In genomic region chr2:26246818-26247217, GRCh38 we compare ENCODE assay signal across 8 cellular contexts. TPM values are rescaled to one million over a fixed set of nuclear protein-coding genes. Genes with fewer than 3 reads are reported as not detected.
DNase-seq lines count a peak whose midpoint lies in the region; ATAC-seq and TF ChIP-seq lines count a peak whose summit lies in the region.

No MANE protein-coding gene starts in this region.

- peak overlapping the region; percentile 81 for H3K4me2 ChIP-seq in IMR-90 (ENCODE audit: low read depth, low read length)

- dilution Hi-C loops in IMR-90 (cut with HindIII; ENCODE audit: low sequenced_read_pairs, unreplicated experiment) = no loop called here

- H3K4me3 ChIP-seq in AG09309 (ENCODE audit: control insufficient read depth, low read depth, low read length) (no peak overlapping the region), IMR-90 (ENCODE audit: insufficient read depth, low read depth, low read length) (no peak overlapping the region), left ventricle myocardium inferior (peak overlapping the region; percentile 90)

- no peak for TF ChIP-seq POLR2A in IMR-90 (IDR thresholded peaks at IDR 0.05; ENCODE audit: low read depth, low read length)

- no peak overlapping the region for H2BK120ac ChIP-seq in IMR-90 (ENCODE audit: low read depth, low read length)

- no peak overlapping the region for H4K8ac ChIP-seq in IMR-90 (ENCODE audit: low read depth in 2 of 2, low read length in 2 of 2)

- ATAC-seq in IMR-90 (ENCODE audit: low read depth) (no peak), HG02973 (IDR thresholded peaks at IDR 0.05; ENCODE audit: unreplicated experiment) (no peak)

- intact Hi-C loops in IMR-90 (cut with micrococcal nuclease) = loop anchor here (10.0 kb wide), 1 partner anchor 328 kb away; no protein-coding TSS in a partner anchor
- intact Hi-C loops in left ventricle myocardium inferior (cut with micrococcal nuclease) = no loop called here

- H2BK5ac ChIP-seq in IMR-90 (ENCODE audit: low read depth, low read length, poor library complexity, severe bottlenecking) = no peak overlapping the region

- TF ChIP-seq CTCF in AG09309 (IDR thresholded peaks at IDR 0.05; ENCODE audit: control insufficient read depth, insufficient read depth, low read depth, low read length, missing control alignments) (no peak), IMR-90 (conservative IDR thresholded peaks at IDR 0.05; ENCODE audit: low read depth, low read length) (no peak), left ventricle myocardium inferior (IDR thresholded peaks at IDR 0.05; ENCODE audit: borderline replicate concordance) (no peak)

- H3K4me1 ChIP-seq in IMR-90 (ENCODE audit: control insufficient read depth, insufficient read depth, low read length) (peaks cover 2% of the 10 kb centered on the region; the same call in 1 of the 2 replicates), left ventricle myocardium inferior (peaks cover 90% of the 10 kb centered on the region)

- no peaks in the 10 kb centered on the region for H3K36me3 ChIP-seq in IMR-90 (ENCODE audit: control insufficient read depth, insufficient read depth, low read length)
- no peaks in the 10 kb centered on the region for H3K36me3 ChIP-seq in left ventricle myocardium inferior

- H4K91ac ChIP-seq in IMR-90 (ENCODE audit: insufficient read depth, low read depth, low read length) = no peak overlapping the region

- H3K27ac ChIP-seq in IMR-90 (ENCODE audit: insufficient read depth, low read length) (no peak overlapping the region), left ventricle myocardium inferior (replicated peaks) (peak overlapping the region; percentile 99)

- no peak overlapping the region for H3K4ac ChIP-seq in IMR-90 (ENCODE audit: low read depth, low read length)

- H4K20me1 ChIP-seq in IMR-90 (ENCODE audit: insufficient read depth, low read length) = peaks cover 13% of the 10 kb centered on the region

- in situ Hi-C loops in IMR-90 (cut with MboI; ENCODE audit: low sequenced_read_pairs) = no loop called here

- H3K56ac ChIP-seq in IMR-90 (ENCODE audit: extremely low read depth, insufficient read depth, low read length) = no peak overlapping the region

- peaks cover 7% of the 10 kb centered on the region for H3K9me1 ChIP-seq in IMR-90 (ENCODE audit: insufficient read depth, low read length)

- no peak overlapping the region for H2AFZ ChIP-seq in IMR-90 (replicated peaks; ENCODE audit: low read length, poor library complexity)

- no peaks in the 10 kb centered on the region for H3K9me3 ChIP-seq in IMR-90 (ENCODE audit: control insufficient read depth, insufficient read depth, low read length)
- no peaks in the 10 kb centered on the region for H3K9me3 ChIP-seq in left ventricle myocardium inferior (replicated peaks)

- H2BK15ac ChIP-seq in IMR-90 (ENCODE audit: low read depth, low read length) = no peak overlapping the region

- 67% methylated on average over 1 of the region's 9 CpGs; no CpG with 5 or more reads in 1 of the 2 experiments for WGBS in IMR-90 (ENCODE audit: extremely low coverage in 2 of 2, insufficient read length in 1 of 2), 2 experiments

- peak overlapping the region; percentile 35; the same call in 1 of the 2 replicates for H3K23ac ChIP-seq in IMR-90 (ENCODE audit: low read depth, low read length)

- TF ChIP-seq RAD21 in IMR-90 (IDR thresholded peaks at IDR 0.05; ENCODE audit: low read length) = no peak

- no peak overlapping the region for H2BK20ac ChIP-seq in IMR-90 (ENCODE audit: low read depth, low read length)

- CTCF ChIA-PET in IMR-90 (lab: Yijun Ruan, JAX) = no interaction called here

- POLR2A ChIA-PET in IMR-90 (lab: Charles Lee; ENCODE audit: unreplicated experiment) = no interaction called here

- no peaks in the 10 kb centered on the region for H3K27me3 ChIP-seq in IMR-90 (ENCODE audit: control insufficient read depth, insufficient read depth, low read length)
- H3K27me3 ChIP-seq in left ventricle myocardium inferior (ENCODE audit: low read depth) = no peaks in the 10 kb centered on the region

- TSS peak; percentile 42 for BruUV-seq in IMR-90 (replicated peaks; lab: Mats Ljungman, UMichigan)

- H3K79me1 ChIP-seq in IMR-90 (ENCODE audit: low read depth in 1 of 2, low read length in 2 of 2) = peaks cover 21 to 63% of the 10 kb centered on the region in 2 experiments

- no peak overlapping the region for H4K5ac ChIP-seq in IMR-90 (ENCODE audit: low read depth, low read length)

- 0 out of 2 replicates have a peak overlapping the region, but pooled peaks have one; percentile 82 for H2AK5ac ChIP-seq in IMR-90 (ENCODE audit: low read depth, low read length)

- H3K9ac ChIP-seq in IMR-90 (ENCODE audit: low read depth, low read length) = no peak overlapping the region

- H3K14ac ChIP-seq in IMR-90 (replicated peaks; ENCODE audit: low read depth, low read length) = no peak overlapping the region

- no peak overlapping the region for H2AK9ac ChIP-seq in IMR-90 (replicated peaks; ENCODE audit: low read depth, low read length, poor library complexity)

- DNase-seq in AG09309 (ENCODE audit: low read depth) (peak; percentile 80), IMR-90 (peak; percentile 67), left ventricle myocardium inferior (peak; percentile 40), DMS153 treated with DMSO at 0.1 percent for 48 hours (lab: John Stamatoyannopoulos, UW; ENCODE audit: unreplicated experiment) (no peak), putamen (ENCODE audit: low spot score) (no peak), amygdala (lab: John Stamatoyannopoulos, UW) (no peak)
- DNase-seq in activated CD4-positive, alpha-beta T cell treated with anti-CD3 and anti-CD28 coated beads, Interleukin-2, amount 50 U/mL, for 48 hours = peak; percentile 23 to 27

- no peak overlapping the region for H3K18ac ChIP-seq in IMR-90 (ENCODE audit: low read depth, low read length)

TF ChIP-seq in IMR-90, 13 proteins besides CTCF, POLR2A, EP300 and RAD21:
- TF ChIP-seq SMC3 (IDR thresholded peaks at IDR 0.05; ENCODE audit: low read depth, low read length) = no peak
- no peak for TF ChIP-seq MAZ (IDR thresholded peaks at IDR 0.05; ENCODE audit: borderline replicate concordance, low read depth, low read length)
- no peak for TF ChIP-seq MAFK (IDR thresholded peaks at IDR 0.05; ENCODE audit: low read depth, low read length)
- no peak for TF ChIP-seq CHD1 (IDR thresholded peaks at IDR 0.05; ENCODE audit: low read depth, low read length)
- TF ChIP-seq NFE2L2 (IDR thresholded peaks at IDR 0.05; ENCODE audit: low read depth, low read length) = no peak
- peak; percentile 41; the same call in 1 of the 2 replicates for TF ChIP-seq BHLHE40 (IDR thresholded peaks at IDR 0.05; ENCODE audit: low read depth, low read length)
- TF ChIP-seq RCOR1 (IDR thresholded peaks at IDR 0.05; ENCODE audit: insufficient replicate concordance, low read length) = no peak
- TF ChIP-seq CEBPB (IDR thresholded peaks at IDR 0.05; ENCODE audit: low read depth, low read length) = no peak
- TF ChIP-seq ELK1 (IDR thresholded peaks at IDR 0.05; ENCODE audit: borderline replicate concordance, low read depth, low read length) = no peak

RNA-seq across cellular contexts. Expression of gene HADHB, which starts 2.1 kb away (rescaled TPM):
- total RNA-seq in IMR-90 (2012; rRNA removed) = 79.8 and 80.5 TPM in 2 replicates
- polyA plus RNA-seq in IMR-90 (2012; rRNA removed) = 62.0 and 67.9 TPM in 2 replicates
- 34.5 and 64.4 TPM in 2 replicates for polyA plus RNA-seq in IMR-90 (2012; cell fraction: cytosol; rRNA removed)
- 13.4 and 56.2 TPM in 2 replicates for polyA plus RNA-seq in IMR-90 (2012; cell fraction: nucleus; rRNA removed; ENCODE audit: low replicate concordance)
- 1,332 TPM for total RNA-seq in left ventricle myocardium inferior

RNA-seq across cellular contexts. Expression of gene HADHA, which starts 2.4 kb away (rescaled TPM):
- total RNA-seq in IMR-90 (2012; rRNA removed) (111 TPM in 2 replicates), left ventricle myocardium inferior (523 TPM)
- polyA plus RNA-seq in IMR-90 (2012; rRNA removed) = 50.4 and 52.7 TPM in 2 replicates
- 19.6 and 40.0 TPM in 2 replicates for polyA plus RNA-seq in IMR-90 (2012; cell fraction: cytosol; rRNA removed)
- polyA plus RNA-seq in IMR-90 (2012; cell fraction: nucleus; rRNA removed; ENCODE audit: low replicate concordance) = 16.9 and 44.8 TPM in 2 replicates

Comparison
In these comparisons a context has a peak if more than half of its experiments do, and no peak if none do; other contexts are left out.
1. DNase-seq: peak in AG09309 (single experiment), IMR-90 (single experiment), activated CD4-positive, alpha-beta T cell treated with anti-CD3 and anti-CD28 coated beads, Interleukin-2, amount 50 U/mL, for 48 hours (2 of 2) and left ventricle myocardium inferior (single experiment); none in DMS153 treated with DMSO at 0.1 percent for 48 hours (single experiment), putamen (single experiment) and amygdala (0 of 56).
2. RNA of gene HADHB, which starts 2.1 kb away (total RNA-seq): 1,332 TPM in left ventricle myocardium inferior (single experiment); 79.8 to 80.5 TPM in IMR-90; every median in the first group is over 10 times any median in the second.